10 cellular contexts compared by ENCODE assay signal in genomic region chr12:47312794-47313426, GRCh38.
DNase-seq lines count a peak whose midpoint lies in the region; ATAC-seq, FAIRE-seq and TF ChIP-seq lines count a peak whose summit lies in the region.
"Had no signal": no experiment of that assay in that cellular context is flagged by ENCODE, and none has a peak within 500 bp of the region (broad histone marks: within the 10 kb centered on the region; RNA-seq: fewer than 3 reads in every experiment).

No MANE protein-coding gene starts in this region.

- H3K4me3 ChIP-seq in A549 (no peak overlapping the region), tibial nerve (no peak overlapping the region)

- H3K36me3 ChIP-seq in tibial nerve = no peaks in the 10 kb centered on the region

- TF ChIP-seq POLR2A in A549 (IDR thresholded peaks at IDR 0.05; ENCODE audit: low read length) = no peak
- TF ChIP-seq POLR2A in tibial nerve (IDR thresholded peaks at IDR 0.05) = no peak

- H3K9me3 ChIP-seq in A549 (peaks cover 12% of the 10 kb centered on the region), tibial nerve (no peaks in the 10 kb centered on the region)

- no peak for TF ChIP-seq EP300 in A549 (IDR thresholded peaks at IDR 0.05)
- TF ChIP-seq EP300 in tibial nerve (IDR thresholded peaks at IDR 0.05) = no peak

- no peak for FAIRE-seq in A549 (lab: Jason Lieb, UNC)

- H3K27ac ChIP-seq in A549 = peak overlapping the region; percentile 35 to 59
- no peak overlapping the region for H3K27ac ChIP-seq in tibial nerve
- H3K27ac ChIP-seq: parathyroid adenoma had no signal

- peak in 1 of 2 experiments; percentile 46 for DNase-seq in A549 (ENCODE audit: low read depth in 1 of 2, low spot score in 1 of 2)
- DNase-seq in NOMO-1 (lab: John Stamatoyannopoulos, UW; ENCODE audit: unreplicated experiment in 2 of 2) = peak; percentile 49 to 76
- no peak for DNase-seq in tibial nerve (ENCODE audit: low spot score in 2 of 2)
- DNase-seq in foreskin melanocyte = no peak
- DNase-seq in amygdala (lab: John Stamatoyannopoulos, UW) = no peak
- no peak for DNase-seq in effector CD4-positive, alpha-beta T cell
- DNase-seq: SHP77 treated with DMSO at 0.1 percent for 48 hours had no signal

- WGBS in A549 (ENCODE audit: missing lambda C conversion rate) = 58% methylated on average over 3 of the region's 3 CpGs
- WGBS in tibial nerve, 2 donors = 72 to 78% methylated on average over 3 of the region's 3 CpGs

- H3K27me3 ChIP-seq in tibial nerve = no peaks in the 10 kb centered on the region

- POLR2A ChIA-PET in A549 (lab: Yijun Ruan, JAX) = no interaction called here

- H3K4me1 ChIP-seq in A549 = peaks cover 29% of the 10 kb centered on the region
- peaks cover 0 to 13% (median 0%) of the 10 kb centered on the region in 4 donors for H3K4me1 ChIP-seq in tibial nerve
- H3K4me1 ChIP-seq: parathyroid adenoma had no signal

- CTCF ChIA-PET in A549 (lab: Yijun Ruan, JAX) = interaction anchor here (0.7 to 1.0 kb wide), 2 partner anchors 10 to 16 kb away, joined by 3 read pairs; no protein-coding TSS in a partner anchor

- TF ChIP-seq CTCF in A549 (IDR thresholded peaks at IDR 0.05) = no peak
- TF ChIP-seq CTCF in tibial nerve (IDR thresholded peaks at IDR 0.05) = no peak

- H3K4me2 ChIP-seq in A549 = peak overlapping the region; percentile 22; the same call in 1 of the 3 replicates

- no peak for ATAC-seq in A549
- ATAC-seq in GM19043 (IDR thresholded peaks at IDR 0.05; ENCODE audit: low read depth, unreplicated experiment) = peak; percentile 95
- peak; percentile 87 for ATAC-seq in HG02970 (IDR thresholded peaks at IDR 0.05; ENCODE audit: low FRiP score, unreplicated experiment)

- TF ChIP-seq RAD21 in A549 (conservative IDR thresholded peaks at IDR 0.05 in 1 of 2, IDR thresholded peaks at IDR 0.05 in 1 of 2) = no peak

TF ChIP-seq in A549, 52 proteins besides CTCF, POLR2A, EP300 and RAD21:
- TF ChIP-seq, protein P1, sequence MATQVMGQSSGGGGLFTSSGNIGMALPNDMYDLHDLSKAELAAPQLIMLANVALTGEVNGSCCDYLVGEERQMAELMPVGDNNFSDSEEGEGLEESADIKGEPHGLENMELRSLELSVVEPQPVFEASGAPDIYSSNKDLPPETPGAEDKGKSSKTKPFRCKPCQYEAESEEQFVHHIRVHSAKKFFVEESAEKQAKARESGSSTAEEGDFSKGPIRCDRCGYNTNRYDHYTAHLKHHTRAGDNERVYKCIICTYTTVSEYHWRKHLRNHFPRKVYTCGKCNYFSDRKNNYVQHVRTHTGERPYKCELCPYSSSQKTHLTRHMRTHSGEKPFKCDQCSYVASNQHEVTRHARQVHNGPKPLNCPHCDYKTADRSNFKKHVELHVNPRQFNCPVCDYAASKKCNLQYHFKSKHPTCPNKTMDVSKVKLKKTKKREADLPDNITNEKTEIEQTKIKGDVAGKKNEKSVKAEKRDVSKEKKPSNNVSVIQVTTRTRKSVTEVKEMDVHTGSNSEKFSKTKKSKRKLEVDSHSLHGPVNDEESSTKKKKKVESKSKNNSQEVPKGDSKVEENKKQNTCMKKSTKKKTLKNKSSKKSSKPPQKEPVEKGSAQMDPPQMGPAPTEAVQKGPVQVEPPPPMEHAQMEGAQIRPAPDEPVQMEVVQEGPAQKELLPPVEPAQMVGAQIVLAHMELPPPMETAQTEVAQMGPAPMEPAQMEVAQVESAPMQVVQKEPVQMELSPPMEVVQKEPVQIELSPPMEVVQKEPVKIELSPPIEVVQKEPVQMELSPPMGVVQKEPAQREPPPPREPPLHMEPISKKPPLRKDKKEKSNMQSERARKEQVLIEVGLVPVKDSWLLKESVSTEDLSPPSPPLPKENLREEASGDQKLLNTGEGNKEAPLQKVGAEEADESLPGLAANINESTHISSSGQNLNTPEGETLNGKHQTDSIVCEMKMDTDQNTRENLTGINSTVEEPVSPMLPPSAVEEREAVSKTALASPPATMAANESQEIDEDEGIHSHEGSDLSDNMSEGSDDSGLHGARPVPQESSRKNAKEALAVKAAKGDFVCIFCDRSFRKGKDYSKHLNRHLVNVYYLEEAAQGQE (IDR thresholded peaks at IDR 0.05) = no peak
- no peak for TF ChIP-seq EHMT2 (IDR thresholded peaks at IDR 0.05; ENCODE audit: low read depth)

Comparison
In these comparisons a context has a peak if more than half of its experiments do, and no peak if none do; other contexts are left out.
1. ATAC-seq: peak in GM19043 (single experiment) and HG02970 (single experiment); none in A549 (0 of 2).
2. DNase-seq: peak in NOMO-1 (2 of 2); none in tibial nerve (0 of 2), foreskin melanocyte (single experiment), amygdala (0 of 56) and effector CD4-positive, alpha-beta T cell (single experiment).
3. H3K27ac ChIP-seq: peak in A549 (2 of 2); none in tibial nerve (0 of 4).